Comparison of ENCODE assay signal across 1 cellular context in genomic region chr5:10596886-10597451, GRCh38.
TF ChIP-seq lines count a peak whose summit lies in the region.

No MANE protein-coding gene starts in this region.

TF ChIP-seq in K562, 482 proteins besides CTCF, POLR2A, EP300 and RAD21 (continued from another document):
- no peak for TF ChIP-seq PBX2 (CRISPR knock-in tag; IDR thresholded peaks at IDR 0.05; ENCODE audit: low read depth)
- no peak for TF ChIP-seq PBX2 (tag; conservative IDR thresholded peaks at IDR 0.05; ENCODE audit: low read depth)
- no peak for TF ChIP-seq E2F6 (IDR thresholded peaks at IDR 0.05; ENCODE audit: borderline replicate concordance in 1 of 2, extremely low read depth in 1 of 2, insufficient read depth in 1 of 2, insufficient read length in 1 of 2, low read depth in 1 of 2, low read length in 1 of 2, poor library complexity in 1 of 2, severe bottlenecking in 1 of 2)
- no peak for TF ChIP-seq MTA1 (IDR thresholded peaks at IDR 0.05; ENCODE audit: borderline replicate concordance)
- TF ChIP-seq, protein P1, sequence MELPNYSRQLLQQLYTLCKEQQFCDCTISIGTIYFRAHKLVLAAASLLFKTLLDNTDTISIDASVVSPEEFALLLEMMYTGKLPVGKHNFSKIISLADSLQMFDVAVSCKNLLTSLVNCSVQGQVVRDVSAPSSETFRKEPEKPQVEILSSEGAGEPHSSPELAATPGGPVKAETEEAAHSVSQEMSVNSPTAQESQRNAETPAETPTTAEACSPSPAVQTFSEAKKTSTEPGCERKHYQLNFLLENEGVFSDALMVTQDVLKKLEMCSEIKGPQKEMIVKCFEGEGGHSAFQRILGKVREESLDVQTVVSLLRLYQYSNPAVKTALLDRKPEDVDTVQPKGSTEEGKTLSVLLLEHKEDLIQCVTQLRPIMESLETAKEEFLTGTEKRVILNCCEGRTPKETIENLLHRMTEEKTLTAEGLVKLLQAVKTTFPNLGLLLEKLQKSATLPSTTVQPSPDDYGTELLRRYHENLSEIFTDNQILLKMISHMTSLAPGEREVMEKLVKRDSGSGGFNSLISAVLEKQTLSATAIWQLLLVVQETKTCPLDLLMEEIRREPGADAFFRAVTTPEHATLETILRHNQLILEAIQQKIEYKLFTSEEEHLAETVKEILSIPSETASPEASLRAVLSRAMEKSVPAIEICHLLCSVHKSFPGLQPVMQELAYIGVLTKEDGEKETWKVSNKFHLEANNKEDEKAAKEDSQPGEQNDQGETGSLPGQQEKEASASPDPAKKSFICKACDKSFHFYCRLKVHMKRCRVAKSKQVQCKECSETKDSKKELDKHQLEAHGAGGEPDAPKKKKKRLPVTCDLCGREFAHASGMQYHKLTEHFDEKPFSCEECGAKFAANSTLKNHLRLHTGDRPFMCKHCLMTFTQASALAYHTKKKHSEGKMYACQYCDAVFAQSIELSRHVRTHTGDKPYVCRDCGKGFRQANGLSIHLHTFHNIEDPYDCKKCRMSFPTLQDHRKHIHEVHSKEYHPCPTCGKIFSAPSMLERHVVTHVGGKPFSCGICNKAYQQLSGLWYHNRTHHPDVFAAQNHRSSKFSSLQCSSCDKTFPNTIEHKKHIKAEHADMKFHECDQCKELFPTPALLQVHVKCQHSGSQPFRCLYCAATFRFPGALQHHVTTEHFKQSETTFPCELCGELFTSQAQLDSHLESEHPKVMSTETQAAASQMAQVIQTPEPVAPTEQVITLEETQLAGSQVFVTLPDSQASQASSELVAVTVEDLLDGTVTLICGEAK (IDR thresholded peaks at IDR 0.05): no peak
- TF ChIP-seq, protein P1 (CRISPR knock-in tag; IDR thresholded peaks at IDR 0.05): no peak
- TF ChIP-seq HDAC2 (IDR thresholded peaks at IDR 0.05): no peak
- TF ChIP-seq ZNF408 (CRISPR knock-in tag; IDR thresholded peaks at IDR 0.05; ENCODE audit: low read depth): no peak
